8 cellular contexts compared by ENCODE assay signal in the genomic region with DNA sequence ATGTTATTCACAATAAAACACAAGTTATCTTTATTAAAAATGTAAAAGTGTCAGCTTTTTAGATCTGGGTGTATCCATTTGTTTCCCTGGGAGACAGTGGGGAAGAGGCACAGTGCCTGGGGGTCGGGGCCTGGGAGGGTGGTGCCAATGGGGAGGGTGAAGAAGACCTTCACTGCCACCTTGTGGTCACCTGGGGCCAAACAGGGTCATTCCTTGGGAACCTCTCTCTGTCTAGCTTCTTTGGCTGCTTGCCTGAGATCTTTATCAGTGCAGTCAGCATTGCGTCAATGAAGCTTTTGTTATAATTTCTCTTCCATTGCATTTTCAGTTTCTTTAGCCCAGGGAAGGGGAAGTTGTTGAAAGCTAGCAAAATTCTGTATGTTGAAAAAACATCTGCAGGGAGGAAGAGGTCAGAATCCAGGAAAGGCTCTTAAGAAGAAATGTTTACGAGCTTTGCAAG. TPM values are rescaled to one million over a fixed set of nuclear protein-coding genes. Genes with fewer than 3 reads are reported as not detected.
A peak's percentile ranks its signal among the peaks of the same experiment; 100 is the strongest.
DNase-seq lines count a peak whose midpoint lies in the region; ATAC-seq and TF ChIP-seq lines count a peak whose summit lies in the region.

No MANE protein-coding gene starts in this region.

- no peaks in the 10 kb centered on the region for H3K9me3 ChIP-seq in Panc1 (ENCODE audit: control insufficient read depth, insufficient read depth, low read depth, low read length)

- H3K79me2 ChIP-seq in KMS-11 (ENCODE audit: insufficient read depth, low read depth), result no peaks in the 10 kb centered on the region

- no peaks in the 10 kb centered on the region for H3K36me3 ChIP-seq in KMS-11 (ENCODE audit: insufficient read depth)
- H3K36me3 ChIP-seq in Panc1 (ENCODE audit: control insufficient read depth, insufficient read depth, low read length), result no peaks in the 10 kb centered on the region

- H3K4me1 Mint-ChIP-seq in activated naive CD8-positive, alpha-beta T cell treated with anti-CD3 and anti-CD28 coated beads, Interleukin-2, amount 50 U/mL, for 24 hours, result peaks cover 2% of the 10 kb centered on the region

- peak; percentile 85 for ATAC-seq in GM21786 (IDR thresholded peaks at IDR 0.05; ENCODE audit: unreplicated experiment)
- peak; percentile 74; the same call in 1 of the 2 replicates for ATAC-seq in Panc1
- ATAC-seq in activated naive CD8-positive, alpha-beta T cell treated with anti-CD3 and anti-CD28 coated beads, Interleukin-2, amount 50 U/mL, for 24 hours, result peak; percentile 79

- H3K27me3 Mint-ChIP-seq in activated naive CD8-positive, alpha-beta T cell treated with anti-CD3 and anti-CD28 coated beads, Interleukin-2, amount 50 U/mL, for 24 hours, result peaks cover 16% of the 10 kb centered on the region

- peak; percentile 81 for TF ChIP-seq CTCF in KMS-11 (conservative IDR thresholded peaks at IDR 0.05; ENCODE audit: low read depth, low read length)
- TF ChIP-seq CTCF in Panc1 (IDR thresholded peaks at IDR 0.05), result peak; percentile 74

- POLR2A ChIA-PET in Panc1 (lab: Charles Lee), result no interaction called here

- DNase-seq in GF-D8 (lab: John Stamatoyannopoulos, UW) (peak; percentile 99), Panc1 (ENCODE audit: low read depth, low spot score) (peak; percentile 43), hypothalamus (lab: John Stamatoyannopoulos, UW) (peak in 36 of 51 donors; percentile 2 to 69 (median 31)), occipital lobe (lab: John Stamatoyannopoulos, UW) (no peak)
- DNase-seq in activated naive CD8-positive, alpha-beta T cell treated with anti-CD3 and anti-CD28 coated beads, Interleukin-2, amount 50 U/mL, for 24 hours, result peak; percentile 54
- DNase-seq in stimulated activated CD4-positive, alpha-beta T cell treated with anti-CD3 and anti-CD28 coated beads, Interleukin-12 subunit alpha, Interleukin-12 subunit beta, amount 100 ng/mL, for 4 hours, result peak; percentile 4

- H2AFZ ChIP-seq in KMS-11 (ENCODE audit: low read depth), result no peak overlapping the region

- H3K36me3 Mint-ChIP-seq in activated naive CD8-positive, alpha-beta T cell treated with anti-CD3 and anti-CD28 coated beads, Interleukin-2, amount 50 U/mL, for 24 hours (ENCODE audit: low read depth), result no peaks in the 10 kb centered on the region

- no peaks in the 10 kb centered on the region for H4K20me1 ChIP-seq in KMS-11 (ENCODE audit: insufficient read depth)

- in situ Hi-C loops in Panc1 (cut with HindIII; ENCODE audit: low pct_unique_long_range_greater_than_20kb, low sequenced_read_pairs), result no loop called here

- no peak overlapping the region for H3K4me3 Mint-ChIP-seq in activated naive CD8-positive, alpha-beta T cell treated with anti-CD3 and anti-CD28 coated beads, Interleukin-2, amount 50 U/mL, for 24 hours

- no peak overlapping the region for H3K9ac ChIP-seq in KMS-11

- H3K9me3 Mint-ChIP-seq in activated naive CD8-positive, alpha-beta T cell treated with anti-CD3 and anti-CD28 coated beads, Interleukin-2, amount 50 U/mL, for 24 hours, result no peaks in the 10 kb centered on the region

- no peak overlapping the region for H3K27ac ChIP-seq in KMS-11
- H3K27ac ChIP-seq in Panc1 (ENCODE audit: low read length), result no peak overlapping the region

- H3K4me1 ChIP-seq in KMS-11 (ENCODE audit: low read depth, poor library complexity, severe bottlenecking) (peaks cover 26% of the 10 kb centered on the region), Panc1 (ENCODE audit: control insufficient read depth, insufficient read depth, low read length) (no peaks in the 10 kb centered on the region)

- no peak overlapping the region for H3K27ac Mint-ChIP-seq in activated naive CD8-positive, alpha-beta T cell treated with anti-CD3 and anti-CD28 coated beads, Interleukin-2, amount 50 U/mL, for 24 hours

- no peak overlapping the region for H3K4me3 ChIP-seq in KMS-11 (IDR thresholded peaks at IDR 0.05; ENCODE audit: insufficient read depth, low read depth, low read length)
- H3K4me3 ChIP-seq in Panc1 (ENCODE audit: low read depth in 2 of 2, low read length in 2 of 2), result no peak overlapping the region

- CTCF ChIA-PET in Panc1 (lab: Charles Lee), result interaction anchor here (0.6 to 1.1 kb wide), 3 partner anchors 120 to 159 kb away, joined by 3 to 6 read pairs (median 3); no protein-coding TSS in a partner anchor

- intact Hi-C loops in Panc1 (cut with micrococcal nuclease; ENCODE audit: unreplicated experiment), result no loop called here

- H3K27me3 ChIP-seq in KMS-11 (ENCODE audit: insufficient read depth, low read depth) (no peaks in the 10 kb centered on the region), Panc1 (ENCODE audit: control insufficient read depth, insufficient read depth, low read length) (no peaks in the 10 kb centered on the region; the same call in 1 of the 2 replicates)

- H3K4me2 ChIP-seq in KMS-11, result peak overlapping the region; percentile 50

- BruUV-seq in Panc1 (replicated peaks; lab: Mats Ljungman, UMichigan), result no TSS peak

RNA-seq across cellular contexts. Expression of a gene that starts 39.1 kb away (rescaled TPM):
- total RNA-seq in Panc1 (2021; ENCODE audit: unreplicated experiment), result not detected
- polyA plus RNA-seq in Panc1 (2012; ENCODE audit: insufficient read length), result not detected
- 32.6 TPM for total RNA-seq in occipital lobe

Comparison
In these comparisons a context has a peak if more than half of its experiments do, and no peak if none do; other contexts are left out.
1. RNA of a gene that starts 39.1 kb away (total RNA-seq): 32.6 TPM in occipital lobe (single experiment); not detected in Panc1 (single experiment); every median in the first group is over 10 times any median in the second.
2. Peak in every context shown above with its lines, with median percentiles within 50 percentile points of each other: ATAC-seq.